ENCODE assay signal across 19 cellular contexts in genomic region chrX:154329284-154329683, GRCh38. TPM values are rescaled to one million over a fixed set of nuclear protein-coding genes. Genes with fewer than 3 reads are reported as not detected.
"Had no signal": no experiment of that assay in that cellular context is flagged by ENCODE, and none has a peak within 500 bp of the region (broad histone marks: within the 10 kb centered on the region; RNA-seq: fewer than 3 reads in every experiment).

No MANE protein-coding gene starts in this region.

- H3K27ac ChIP-seq: adrenal gland, left ventricle myocardium inferior, pancreas, upper lobe of left lung had no signal

- H3K4me1 ChIP-seq: pancreas had no signal

- DNase-seq: activated B cell treated with CpG ODN at 0.5 μM for 24 hours; activated CD4-positive, alpha-beta T cell treated with anti-CD3 and anti-CD28 coated beads, Interleukin-2, amount 50 U/mL, for 1 hour; activated naive CD4-positive, alpha-beta T cell treated with anti-CD3 and anti-CD28 coated beads, Interleukin-2, amount 50 U/mL, for 16 hours; adrenal gland; cortex of kidney; effector CD8-positive, alpha-beta T cell; left ventricle myocardium inferior; pancreas; stimulated activated CD4-positive, alpha-beta T cell treated with anti-CD3 and anti-CD28 coated beads, Interleukin-4, amount 100 ng/mL, for 1 hour; stimulated activated CD8-positive, alpha-beta memory T cell treated with anti-CD3 and anti-CD28 coated beads, Interleukin-4, amount 100 ng/mL, for 48 hours; stimulated activated naive CD8-positive, alpha-beta T cell treated with anti-CD3 and anti-CD28 coated beads, Interleukin-15, Interleukin-2, amounts not matched to agents 100 U/mL and 50 U/mL, for 24 hours; upper lobe of left lung had no signal

- H3K9me3 ChIP-seq: adrenal gland, left ventricle myocardium inferior, pancreas, upper lobe of left lung had no signal

- H3K4me3 ChIP-seq: adrenal gland, left ventricle myocardium inferior, pancreas, upper lobe of left lung had no signal

- H3K27me3 ChIP-seq: upper lobe of left lung had no signal

- ATAC-seq: pancreas; stimulated activated naive CD8-positive, alpha-beta T cell treated with anti-CD3 and anti-CD28 coated beads, Interleukin-15, Interleukin-2, amounts not matched to agents 100 U/mL and 50 U/mL, for 24 hours had no signal

- H3K9me3 Mint-ChIP-seq: activated B cell treated with CpG ODN at 0.5 μM for 24 hours; activated T-helper 2 cell treated with anti-CD3 and anti-CD28 coated beads, Interferon-gamma antibody, Interleukin-2, Interleukin-4, amounts not matched to agents 10 μg/mL and 5 μg/mL and 100 μg/mL, durations not matched to agents 14 hours and 24 hours and 36 hours; central memory CD8-positive, alpha-beta T cell; memory B cell had no signal

- FAIRE-seq: frontal cortex, keratinocyte had no signal

- H3K36me3 ChIP-seq: adrenal gland, left ventricle myocardium inferior, pancreas, upper lobe of left lung had no signal

- H3K27me3 Mint-ChIP-seq: activated B cell treated with CpG ODN at 0.5 μM for 24 hours; central memory CD8-positive, alpha-beta T cell; memory B cell had no signal

- H3K36me3 Mint-ChIP-seq: memory B cell had no signal

- H3K4me3 Mint-ChIP-seq: activated B cell treated with CpG ODN at 0.5 μM for 24 hours; central memory CD8-positive, alpha-beta T cell; memory B cell had no signal

- H3K27ac Mint-ChIP-seq: activated B cell treated with CpG ODN at 0.5 μM for 24 hours; activated T-helper 2 cell treated with anti-CD3 and anti-CD28 coated beads, Interferon-gamma antibody, Interleukin-2, Interleukin-4, amounts not matched to agents 10 μg/mL and 5 μg/mL and 100 μg/mL, durations not matched to agents 14 hours and 24 hours and 36 hours; memory B cell had no signal

RNA-seq across cellular contexts. Expression of gene TKTL1, which starts 33.7 kb away (rescaled TPM):
- total RNA-seq: activated B cell treated with CpG ODN at 0.5 μM for 24 hours, mucosa of gallbladder, pancreas had no signal
- polyA plus RNA-seq: keratinocyte, pancreas had no signal

RNA-seq across cellular contexts. Expression of gene TEX28, which starts 34.4 kb away (rescaled TPM):
- total RNA-seq: activated B cell treated with CpG ODN at 0.5 μM for 24 hours; activated T-helper 2 cell treated with anti-CD3 and anti-CD28 coated beads, Interferon-gamma antibody, Interleukin-2, Interleukin-4, amounts not matched to agents 10 μg/mL and 5 μg/mL and 100 μg/mL, durations not matched to agents 14 hours and 24 hours and 36 hours; frontal cortex; left ventricle myocardium inferior; mucosa of gallbladder; pancreas; temporal lobe; upper lobe of left lung had no signal
- polyA plus RNA-seq: keratinocyte, pancreas had no signal
